ENCODE assay signal across 8 cellular contexts in genomic region chr19:13850910-13851753, GRCh38. TPM values are rescaled to one million over a fixed set of nuclear protein-coding genes. Genes with fewer than 3 reads are reported as not detected.
DNase-seq lines count a peak whose midpoint lies in the region; FAIRE-seq and TF ChIP-seq lines count a peak whose summit lies in the region.

No MANE protein-coding gene starts in this region.

- H3K9me3 ChIP-seq in adipocyte (ENCODE audit: control insufficient read depth, low read length) (no peaks in the 10 kb centered on the region), ovary (no peaks in the 10 kb centered on the region)

- no peak for TF ChIP-seq POLR2A in ovary (IDR thresholded peaks at IDR 0.05)

- TF ChIP-seq EP300 in ovary (IDR thresholded peaks at IDR 0.05): no peak

- H3K27ac ChIP-seq in ovary: peak overlapping the region; percentile 86 to 89

- H3K4me3 ChIP-seq in adipocyte (ENCODE audit: low read length) (peak overlapping the region; percentile 77), ovary (peak overlapping the region; percentile 33)

- intact Hi-C loops in head of caudate nucleus (cut with DNase I) (no loop called here), ovary (cut with DNase I) (no loop called here)

- DNase-seq in Daoy (ENCODE audit: low read depth): peak; percentile 99
- peak; percentile 96 for DNase-seq in RCC 7860 (ENCODE audit: low spot score)
- DNase-seq in adipocyte (ENCODE audit: low read depth): peak; percentile 93
- peak; percentile 61 to 96 (median 76) for DNase-seq in head of caudate nucleus
- DNase-seq in ovary: peak; percentile 87 to 95 (median 90)
- DNase-seq in NCI-H2029 treated with DMSO at 0.1 percent for 48 hours (lab: John Stamatoyannopoulos, UW): no peak
- DNase-seq in germinal center (ENCODE audit: low spot score): no peak
- DNase-seq in NCI-H1930 (lab: John Stamatoyannopoulos, UW): no peak

- H3K36me3 ChIP-seq in adipocyte (ENCODE audit: control insufficient read depth, insufficient read depth, low read length, severe bottlenecking) (no peaks in the 10 kb centered on the region), ovary (no peaks in the 10 kb centered on the region)

- H3K9ac ChIP-seq in adipocyte (ENCODE audit: low read length): peak overlapping the region; percentile 88

- H3K4me1 ChIP-seq in adipocyte (ENCODE audit: control insufficient read depth, insufficient read depth, low read length) (peaks cover 47% of the 10 kb centered on the region), ovary (ENCODE audit: insufficient read depth) (peaks cover 11% of the 10 kb centered on the region)

- peak; percentile 68 for FAIRE-seq in RCC 7860 (lab: Jason Lieb, UNC)

- TF ChIP-seq CTCF in ovary (IDR thresholded peaks at IDR 0.05): peak in 1 of 3 donors; percentile 4

- no peaks in the 10 kb centered on the region for H3K27me3 ChIP-seq in adipocyte (replicated peaks; ENCODE audit: control insufficient read depth, insufficient read depth, low read length)
- no peaks in the 10 kb centered on the region for H3K27me3 ChIP-seq in ovary

- 35 to 37% (median 35%) methylated on average over 23 to 26 of the region's 26 CpGs for WGBS in ovary, 3 donors

RNA-seq across cellular contexts. Expression of gene NANOS3, which starts 25.8 kb away (rescaled TPM):
- total RNA-seq in Daoy (2014; rRNA removed; shearing (Covaris generic)): 1.6 TPM in 1 of 2 replicates, not detected in the other
- total RNA-seq in ovary: 1 to 10 TPM in 3 of 7 donors, under 1 TPM in 1, not detected in 3; 0.98 to 2.4 (median 1.3) TPM
- under 1 TPM in 1 of 2 donors, not detected in 1; 0.30 TPM for polyA plus RNA-seq in ovary

RNA-seq across cellular contexts. Expression of gene BRME1, which starts 54.8 kb away (rescaled TPM):
- total RNA-seq in Daoy (2014; rRNA removed; shearing (Covaris generic)): 2.1 and 7.9 TPM in 2 replicates
- total RNA-seq in ovary: 1 to 10 TPM; 1.3 to 3.7 (median 2.3) TPM
- polyA plus RNA-seq in ovary: 1 to 10 TPM in 1 of 2 donors, under 1 TPM in 1; 0.57 to 2.8 TPM

RNA-seq across cellular contexts. Expression of gene CC2D1A, which starts 54.9 kb away (rescaled TPM):
- 17.8 and 22.7 TPM in 2 replicates for total RNA-seq in Daoy (2014; rRNA removed; shearing (Covaris generic))
- 10 to 100 TPM; 21.0 to 38.1 (median 29.7) TPM for total RNA-seq in ovary
- polyA plus RNA-seq in ovary: 10 to 100 TPM; 13.1 to 24.1 TPM

RNA-seq across cellular contexts. Expression of gene ZSWIM4, which starts 55.9 kb away (rescaled TPM):
- 4.6 and 5.4 TPM in 2 replicates for total RNA-seq in Daoy (2014; rRNA removed; shearing (Covaris generic))
- 1 to 10 TPM; 2.6 to 7.9 (median 4.6) TPM for total RNA-seq in ovary
- polyA plus RNA-seq in ovary: 1 to 10 TPM; 1.2 to 3.8 TPM

Comparison
In these comparisons a context has a peak if more than half of its experiments do, and no peak if none do; other contexts are left out.
1. DNase-seq: peak in Daoy (single experiment), RCC 7860 (single experiment), adipocyte (single experiment), head of caudate nucleus (42 of 42) and ovary (5 of 5); none in NCI-H2029 treated with DMSO at 0.1 percent for 48 hours (single experiment), germinal center (single experiment) and NCI-H1930 (0 of 2).